17 cellular contexts compared by ENCODE assay signal in the genomic region with DNA sequence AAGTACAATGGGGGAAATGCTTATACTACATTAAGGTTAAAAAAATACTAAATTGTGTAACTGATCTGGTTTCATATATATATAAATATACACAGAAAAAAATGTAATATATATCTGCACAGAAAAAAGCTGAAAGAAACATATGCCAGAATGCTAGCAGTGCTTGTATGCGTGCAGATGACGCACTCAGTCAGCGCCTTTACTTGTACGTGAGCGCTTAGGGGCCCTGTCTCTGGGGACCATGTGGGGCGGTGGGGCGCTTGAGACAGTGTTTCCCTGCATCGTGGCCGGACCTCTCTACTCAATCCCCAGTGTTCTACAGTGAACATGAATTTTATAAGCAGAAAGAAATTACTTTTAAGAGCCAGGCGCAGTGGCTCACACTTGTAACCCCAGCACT. TPM values are rescaled to one million over a fixed set of nuclear protein-coding genes. Genes with fewer than 3 reads are reported as not detected.
DNase-seq lines count a peak whose midpoint lies in the region; ATAC-seq, FAIRE-seq and TF ChIP-seq lines count a peak whose summit lies in the region.
"Had no signal": no experiment of that assay in that cellular context is flagged by ENCODE, and none has a peak within 500 bp of the region (broad histone marks: within the 10 kb centered on the region; RNA-seq: fewer than 3 reads in every experiment).

No MANE protein-coding gene starts in this region.

- TF ChIP-seq POLR2A in heart left ventricle (IDR thresholded peaks at IDR 0.05), result no peak
- TF ChIP-seq POLR2A in IMR-90 (IDR thresholded peaks at IDR 0.05; ENCODE audit: low read depth, low read length), result no peak
- TF ChIP-seq POLR2A in K562 (conservative IDR thresholded peaks at IDR 0.05), result no peak
- TF ChIP-seq POLR2A in suprapubic skin (IDR thresholded peaks at IDR 0.05), result no peak

- dilution Hi-C loops in IMR-90 (cut with HindIII; ENCODE audit: low sequenced_read_pairs, unreplicated experiment), result no loop called here

- H3K9me3 ChIP-seq in heart left ventricle, result no peaks in the 10 kb centered on the region
- H3K9me3 ChIP-seq in IMR-90 (ENCODE audit: control insufficient read depth, insufficient read depth, low read length), result no peaks in the 10 kb centered on the region
- H3K9me3 ChIP-seq in K562 (replicated peaks; ENCODE audit: control insufficient read depth, insufficient read depth, low read depth, low read length), result no peaks in the 10 kb centered on the region
- H3K9me3 ChIP-seq in suprapubic skin, result no peaks in the 10 kb centered on the region
- no peaks in the 10 kb centered on the region for H3K9me3 ChIP-seq in PC-3 (ENCODE audit: low read length)
- H3K9me3 ChIP-seq: BLaER1 treated with 17β-estradiol and CSF1 and Interleukin-3, amounts not matched to agents 10 nM and 100 nM had no signal

- BruUV-seq in IMR-90 (replicated peaks; lab: Mats Ljungman, UMichigan), result no TSS peak
- BruUV-seq in K562 (replicated peaks; lab: Mats Ljungman, UMichigan), result no TSS peak
- no TSS peak for BruUV-seq in PC-3 (replicated peaks; lab: Mats Ljungman, UMichigan)

- H3K9me2 ChIP-seq in PC-3 (replicated peaks; ENCODE audit: low read length), result no peaks in the 10 kb centered on the region

- no peak overlapping the region for H3K4ac ChIP-seq in IMR-90 (ENCODE audit: low read depth, low read length)

- H4K8ac ChIP-seq in IMR-90 (ENCODE audit: low read depth in 2 of 2, low read length in 2 of 2), result no peak overlapping the region

- no peaks in the 10 kb centered on the region for H3K27me3 ChIP-seq in heart left ventricle
- no peaks in the 10 kb centered on the region for H3K27me3 ChIP-seq in IMR-90 (ENCODE audit: control insufficient read depth, insufficient read depth, low read length)
- no peaks in the 10 kb centered on the region for H3K27me3 ChIP-seq in K562 (ENCODE audit: control insufficient read depth in 2 of 2, insufficient read depth in 2 of 2, low read length in 2 of 2)
- no peaks in the 10 kb centered on the region for H3K27me3 ChIP-seq in suprapubic skin
- H3K27me3 ChIP-seq in PC-3 (ENCODE audit: low read length), result no peaks in the 10 kb centered on the region
- H3K27me3 ChIP-seq: BLaER1 treated with 17β-estradiol and CSF1 and Interleukin-3, amounts not matched to agents 10 nM and 100 nM had no signal

- H3K27ac Mint-ChIP-seq in activated CD4-positive, alpha-beta memory T cell treated with anti-CD3 and anti-CD28 coated beads, Interleukin-2, amount 10 ng/mL, durations not matched to agents 7 days and 5 days, result no peak overlapping the region
- H3K27ac Mint-ChIP-seq: CD4-positive, CD25-positive, alpha-beta regulatory T cell; HFFc6 had no signal

- in situ Hi-C loops in IMR-90 (cut with MboI; ENCODE audit: low sequenced_read_pairs), result no loop called here
- in situ Hi-C loops in K562 (cut with MboI), result loop anchor here (25.0 kb wide), 1 partner anchor 410 kb away; a partner anchor contains a TSS

- H2AFZ ChIP-seq in IMR-90 (replicated peaks; ENCODE audit: low read length, poor library complexity) (no peak overlapping the region), K562 (ENCODE audit: low read depth, low read length) (no peak overlapping the region), PC-3 (ENCODE audit: low read length) (no peak overlapping the region)

- H3K56ac ChIP-seq in IMR-90 (ENCODE audit: extremely low read depth, insufficient read depth, low read length), result no peak overlapping the region

- H4K5ac ChIP-seq in IMR-90 (ENCODE audit: low read depth, low read length), result no peak overlapping the region

- no peaks in the 10 kb centered on the region for H3K27me3 Mint-ChIP-seq in activated CD4-positive, alpha-beta memory T cell treated with anti-CD3 and anti-CD28 coated beads, Interleukin-2, amount 10 ng/mL, durations not matched to agents 7 days and 5 days
- H3K27me3 Mint-ChIP-seq: CD4-positive, CD25-positive, alpha-beta regulatory T cell had no signal

- H2AK5ac ChIP-seq in IMR-90 (ENCODE audit: low read depth, low read length), result no peak overlapping the region

- no peak overlapping the region for H3K23ac ChIP-seq in IMR-90 (ENCODE audit: low read depth, low read length)

- DNase-seq in heart left ventricle, result no peak
- DNase-seq in left ventricle myocardium superior, result no peak
- no peak for DNase-seq in IMR-90
- DNase-seq in K562 (ENCODE audit: extremely low read depth in 1 of 4, low spot score in 3 of 4), result no peak
- DNase-seq in suprapubic skin (ENCODE audit: low spot score in 2 of 2), result no peak
- no peak for DNase-seq in PC-3
- no peak for DNase-seq in activated CD4-positive, alpha-beta memory T cell treated with anti-CD3 and anti-CD28 coated beads, Interleukin-2, amount 10 ng/mL, durations not matched to agents 7 days and 5 days
- DNase-seq: AML-193; CD4-positive, CD25-positive, alpha-beta regulatory T cell; DMS79; HCEC 1CT; HFFc6 had no signal

- TF ChIP-seq RAD21 in IMR-90 (IDR thresholded peaks at IDR 0.05; ENCODE audit: low read length) (no peak), K562 (CRISPR knock-in tag; conservative IDR thresholded peaks at IDR 0.05 in 1 of 2, IDR thresholded peaks at IDR 0.05 in 1 of 2) (no peak)

- no peak overlapping the region for H2BK5ac ChIP-seq in IMR-90 (ENCODE audit: low read depth, low read length, poor library complexity, severe bottlenecking)

- H3K4me2 ChIP-seq in IMR-90 (ENCODE audit: low read depth, low read length) (no peak overlapping the region), K562 (ENCODE audit: insufficient read depth, low read length) (no peak overlapping the region), PC-3 (ENCODE audit: low read length) (no peak overlapping the region)
- H3K4me2 ChIP-seq: BLaER1 treated with 17β-estradiol and CSF1 and Interleukin-3, amounts not matched to agents 10 nM and 100 nM had no signal

- no peaks in the 10 kb centered on the region for H3F3A ChIP-seq in PC-3 (ENCODE audit: low read length, unreplicated experiment)

- no peak for FAIRE-seq in K562 (lab: Jason Lieb, UNC)
- FAIRE-seq: GM12878, GM18507 had no signal

- no peak overlapping the region for H3K18ac ChIP-seq in IMR-90 (ENCODE audit: low read depth, low read length)

- intact Hi-C loops in heart left ventricle (cut with DNase I), result no loop called here
- intact Hi-C loops in left ventricle myocardium superior (cut with micrococcal nuclease), result no loop called here
- intact Hi-C loops in IMR-90 (cut with micrococcal nuclease), result no loop called here
- intact Hi-C loops in K562 (cut with micrococcal nuclease), result loop anchor here (10.0 kb wide), 1 partner anchor 538 kb away; a partner anchor contains a TSS
- intact Hi-C loops in PC-3 (cut with micrococcal nuclease), result no loop called here

- H3K79me2 ChIP-seq in K562 (ENCODE audit: control insufficient read depth, insufficient read depth, low read length) (no peaks in the 10 kb centered on the region), PC-3 (ENCODE audit: low read length) (no peaks in the 10 kb centered on the region)

- H3K36me3 Mint-ChIP-seq in activated CD4-positive, alpha-beta memory T cell treated with anti-CD3 and anti-CD28 coated beads, Interleukin-2, amount 10 ng/mL, durations not matched to agents 7 days and 5 days (ENCODE audit: low read depth), result peaks cover 5% of the 10 kb centered on the region

- TF ChIP-seq EP300 in K562 (IDR thresholded peaks at IDR 0.05; ENCODE audit: low read length), result no peak
- no peak for TF ChIP-seq EP300 in suprapubic skin (IDR thresholded peaks at IDR 0.05)

- H4K20me1 ChIP-seq in IMR-90 (ENCODE audit: insufficient read depth, low read length) (no peaks in the 10 kb centered on the region), K562 (replicated peaks; ENCODE audit: control insufficient read depth, insufficient read depth, low read length) (no peaks in the 10 kb centered on the region), PC-3 (ENCODE audit: low read length) (no peaks in the 10 kb centered on the region)

- no peak overlapping the region for H2BK120ac ChIP-seq in IMR-90 (ENCODE audit: low read depth, low read length)

- H3K4me1 Mint-ChIP-seq in activated CD4-positive, alpha-beta memory T cell treated with anti-CD3 and anti-CD28 coated beads, Interleukin-2, amount 10 ng/mL, durations not matched to agents 7 days and 5 days, result peaks cover 19% of the 10 kb centered on the region

- WGBS in heart left ventricle, 4 donors, result 93 to 94% (median 94%) methylated on average over 10 of the region's 10 CpGs
- 89% methylated on average over 4 of the region's 10 CpGs; no CpG with 5 or more reads in 1 of the 2 experiments for WGBS in IMR-90 (ENCODE audit: extremely low coverage in 2 of 2, insufficient read length in 1 of 2), 2 experiments
- 97% methylated on average over 4 of the region's 10 CpGs for WGBS in K562 (ENCODE audit: insufficient coverage, low coverage, missing lambda C conversion rate)
- WGBS in suprapubic skin, result 95% methylated on average over 10 of the region's 10 CpGs

- peaks cover 0 to 4% of the 10 kb centered on the region in 2 experiments; a peak in 2 of 4 replicates for H3K79me1 ChIP-seq in IMR-90 (ENCODE audit: low read depth in 1 of 2, low read length in 2 of 2)

- H3K14ac ChIP-seq in IMR-90 (replicated peaks; ENCODE audit: low read depth, low read length), result no peak overlapping the region

- POLR2A ChIA-PET in IMR-90 (lab: Charles Lee; ENCODE audit: unreplicated experiment), result no interaction called here
- POLR2A ChIA-PET in K562 (lab: Yijun Ruan, JAX), result no interaction called here
- POLR2A ChIA-PET in PC-3 (lab: Charles Lee; ENCODE audit: unreplicated experiment), result no interaction called here
- POLR2A ChIA-PET in activated CD4-positive, alpha-beta memory T cell treated with anti-CD3 and anti-CD28 coated beads, Interleukin-2, amount 10 ng/mL, durations not matched to agents 7 days and 5 days (lab: Charles Lee), result no interaction called here

- no peak overlapping the region for H3K4me3 ChIP-seq in heart left ventricle
- no peak overlapping the region for H3K4me3 ChIP-seq in IMR-90 (ENCODE audit: insufficient read depth, low read depth, low read length)
- H3K4me3 ChIP-seq in K562, result no peak overlapping the region
- no peak overlapping the region for H3K4me3 ChIP-seq in suprapubic skin
- H3K4me3 ChIP-seq in PC-3 (ENCODE audit: low read length), result no peak overlapping the region
- H3K4me3 ChIP-seq: BLaER1 treated with 17β-estradiol and CSF1 and Interleukin-3, amounts not matched to agents 10 nM and 100 nM; GM12878 had no signal

- H2BK15ac ChIP-seq in IMR-90 (ENCODE audit: low read depth, low read length), result no peak overlapping the region

- peak overlapping the region in 11 of 12 donors; percentile 82 to 98 (median 90) for H3K27ac ChIP-seq in heart left ventricle
- H3K27ac ChIP-seq in IMR-90 (ENCODE audit: insufficient read depth, low read length), result no peak overlapping the region
- no peak overlapping the region for H3K27ac ChIP-seq in K562 (ENCODE audit: extremely low read depth, low read depth, low read length)
- H3K27ac ChIP-seq in suprapubic skin, result peak overlapping the region; percentile 10
- no peak overlapping the region for H3K27ac ChIP-seq in PC-3 (ENCODE audit: low read length)
- H3K27ac ChIP-seq: 22Rv1; BLaER1 treated with 17β-estradiol and CSF1 and Interleukin-3, amounts not matched to agents 10 nM and 100 nM; HL-60 had no signal

- H3K9me3 Mint-ChIP-seq in activated CD4-positive, alpha-beta memory T cell treated with anti-CD3 and anti-CD28 coated beads, Interleukin-2, amount 10 ng/mL, durations not matched to agents 7 days and 5 days, result no peaks in the 10 kb centered on the region
- H3K9me3 Mint-ChIP-seq: HFFc6 had no signal

- H2BK20ac ChIP-seq in IMR-90 (ENCODE audit: low read depth, low read length), result 0 out of 2 replicates have a peak overlapping the region, but pooled peaks have one; percentile 18

- H4K91ac ChIP-seq in IMR-90 (ENCODE audit: insufficient read depth, low read depth, low read length), result no peak overlapping the region

- H3K9me1 ChIP-seq in IMR-90 (ENCODE audit: insufficient read depth, low read length), result no peaks in the 10 kb centered on the region; the same call in 1 of the 2 replicates
- H3K9me1 ChIP-seq in K562 (ENCODE audit: control insufficient read depth, insufficient read depth, low read length), result no peaks in the 10 kb centered on the region

- no peak overlapping the region for H3K4me3 Mint-ChIP-seq in activated CD4-positive, alpha-beta memory T cell treated with anti-CD3 and anti-CD28 coated beads, Interleukin-2, amount 10 ng/mL, durations not matched to agents 7 days and 5 days
- H3K4me3 Mint-ChIP-seq: CD4-positive, CD25-positive, alpha-beta regulatory T cell; HFFc6 had no signal

- CTCF ChIA-PET in IMR-90 (lab: Yijun Ruan, JAX), result no interaction called here
- CTCF ChIA-PET in K562 (lab: Yijun Ruan, JAX; ENCODE audit: low intra/inter-chr PET ratio), result no interaction called here
- CTCF ChIA-PET in PC-3 (lab: Charles Lee), result no interaction called here
- CTCF ChIA-PET in activated CD4-positive, alpha-beta memory T cell treated with anti-CD3 and anti-CD28 coated beads, Interleukin-2, amount 10 ng/mL, durations not matched to agents 7 days and 5 days (lab: Charles Lee), result interaction anchor here (1.0 to 3.0 kb wide), 2 partner anchors 14 to 65 kb away, joined by 3 to 20 read pairs; no protein-coding TSS in a partner anchor

- H3K9ac ChIP-seq in IMR-90 (ENCODE audit: low read depth, low read length) (no peak overlapping the region), K562 (ENCODE audit: insufficient read depth in 1 of 2, low read depth in 2 of 2, low read length in 2 of 2) (no peak overlapping the region), PC-3 (ENCODE audit: low read length) (no peak overlapping the region)
- H3K9ac ChIP-seq: BLaER1 treated with 17β-estradiol and CSF1 and Interleukin-3, amounts not matched to agents 10 nM and 100 nM had no signal

- H3K4me1 ChIP-seq in heart left ventricle, result peaks cover 0 to 85% (median 39%) of the 10 kb centered on the region in 12 donors
- H3K4me1 ChIP-seq in IMR-90 (ENCODE audit: control insufficient read depth, insufficient read depth, low read length), result no peaks in the 10 kb centered on the region
- peaks cover 27 to 75% of the 10 kb centered on the region in 2 experiments for H3K4me1 ChIP-seq in K562 (replicated peaks in 1 of 2; ENCODE audit: control insufficient read depth in 2 of 2, insufficient read depth in 2 of 2, low read length in 2 of 2)
- H3K4me1 ChIP-seq in suprapubic skin, result peaks cover 30% of the 10 kb centered on the region
- peaks cover 10% of the 10 kb centered on the region for H3K4me1 ChIP-seq in PC-3 (ENCODE audit: insufficient read depth, low read length)

- H3K36me3 ChIP-seq in heart left ventricle (peaks cover 0 to 32% (median 17%) of the 10 kb centered on the region in 9 donors), IMR-90 (ENCODE audit: control insufficient read depth, insufficient read depth, low read length) (peaks cover 30% of the 10 kb centered on the region), K562 (ENCODE audit: control insufficient read depth, insufficient read depth, low read length) (peaks cover 17% of the 10 kb centered on the region; the same call in 2 of the 3 replicates), suprapubic skin (peaks cover 30% of the 10 kb centered on the region), PC-3 (ENCODE audit: low read depth, low read length) (no peaks in the 10 kb centered on the region)

- no peak overlapping the region for H2AK9ac ChIP-seq in IMR-90 (replicated peaks; ENCODE audit: low read depth, low read length, poor library complexity)

- no peak for ATAC-seq in heart left ventricle
- no peak for ATAC-seq in left ventricle myocardium superior
- no peak for ATAC-seq in IMR-90 (ENCODE audit: low read depth)
- ATAC-seq in K562, result no peak
- ATAC-seq in PC-3, result no peak
- ATAC-seq: GM12878 had no signal

- TF ChIP-seq CTCF in heart left ventricle (IDR thresholded peaks at IDR 0.05), result no peak
- TF ChIP-seq CTCF in IMR-90 (conservative IDR thresholded peaks at IDR 0.05; ENCODE audit: low read depth, low read length), result no peak
- no peak for TF ChIP-seq CTCF in K562 (IDR thresholded peaks at IDR 0.05 in 2 of 3, conservative IDR thresholded peaks at IDR 0.05 in 1 of 3; ENCODE audit: insufficient read depth in 2 of 3, low read depth in 1 of 3, low read length in 3 of 3)
- no peak for TF ChIP-seq CTCF in suprapubic skin (IDR thresholded peaks at IDR 0.05)
- TF ChIP-seq CTCF in PC-3 (conservative IDR thresholded peaks at IDR 0.05; ENCODE audit: low read depth, low read length), result no peak

RNA-seq across cellular contexts. Expression of a gene that starts 7.0 kb away (rescaled TPM):
- 100 to 1,000 TPM in 6 of 9 donors, 10 to 100 TPM in 3; 77.6 to 271 (median 141) TPM for total RNA-seq in heart left ventricle
- 10 to 100 TPM; 42.2 to 60.2 TPM for polyA plus RNA-seq in heart left ventricle
- total RNA-seq in left ventricle myocardium superior, result 167 TPM
- total RNA-seq in IMR-90 (2012; rRNA removed), result 3.9 and 5.3 TPM in 2 replicates
- 15.7 and 25.8 TPM in 2 replicates for polyA plus RNA-seq in IMR-90 (2012; rRNA removed)
- polyA plus RNA-seq in IMR-90 (2012; cell fraction: cytosol; rRNA removed), result 10.3 and 41.0 TPM in 2 replicates
- 48.7 and 143 TPM in 2 replicates for polyA plus RNA-seq in IMR-90 (2012; cell fraction: nucleus; rRNA removed; ENCODE audit: low replicate concordance)
- 19.3 and 49.4 TPM in 2 replicates for total RNA-seq in K562 (2011; cell fraction: chromatin; rRNA removed; ENCODE audit: low replicate concordance)
- 48.4 and 58.8 TPM in 2 replicates for total RNA-seq in K562 (2011; cell fraction: nucleolus; rRNA removed)
- total RNA-seq in K562 (2011; cell fraction: nucleoplasm; rRNA removed), result 30.0 and 36.6 TPM in 2 replicates
- 29.4 and 29.5 TPM in 2 replicates for total RNA-seq in K562 (2014; rRNA removed)
- 3.3 and 3.7 TPM in 2 replicates for total RNA-seq in K562 (2014; rRNA removed; fragmentation: Illumina TruSeq; extraction: Trizol)
- 5.0 and 5.3 TPM in 2 replicates for total RNA-seq in K562 (2015; rRNA removed; fragmentation: Illumina TruSeq; extraction: Trizol)
- total RNA-seq in K562 (2021), result 32.9 and 34.8 TPM in 2 replicates
- polyA plus RNA-seq in K562 (2011; rRNA removed), result 15.4 and 20.4 TPM in 2 replicates
- polyA plus RNA-seq in K562 (2011; cell fraction: cytosol; rRNA removed), result 26.0 and 97.0 TPM in 2 replicates
- 106 and 194 TPM in 2 replicates for polyA plus RNA-seq in K562 (2011; cell fraction: nucleus; rRNA removed)
- 12.9 and 30.7 TPM in 2 replicates for polyA plus RNA-seq in K562 (2012)
- 4.0 and 4.3 TPM in 2 replicates for polyA plus RNA-seq in K562 (2014; fragmentation: Illumina TruSeq; extraction: Trizol)
- polyA plus RNA-seq in K562 (2014; fragmentation: Nextera tagmentation; extraction: Ambion mirVana), result under 1 TPM; 0.04 to 0.06 TPM
- 27.5 and 29.9 TPM in 2 replicates for polyA plus RNA-seq in K562 (2014; rRNA removed)
- polyA minus RNA-seq in K562 (2011; rRNA and poly(A)+ RNA removed), result 3.5 and 3.7 TPM in 2 replicates
- polyA minus RNA-seq in K562 (2011; cell fraction: cytosol; rRNA and poly(A)+ RNA removed), result 7.4 and 12.8 TPM in 2 replicates
- polyA minus RNA-seq in K562 (2011; cell fraction: nucleus; rRNA and poly(A)+ RNA removed), result 18.6 and 23.2 TPM in 2 replicates
- 10 to 100 TPM; 48.4 to 60.1 (median 54.4) TPM for total RNA-seq in suprapubic skin
- total RNA-seq in PC-3 (2014; rRNA removed), result 52.6 and 87.6 TPM in 2 replicates
- 10 to 100 TPM; 11.2 to 12.3 TPM for total RNA-seq in activated CD4-positive, alpha-beta memory T cell treated with anti-CD3 and anti-CD28 coated beads, Interleukin-2, amount 10 ng/mL, durations not matched to agents 7 days and 5 days

Comparison
In these comparisons a context has a peak if more than half of its experiments do, and no peak if none do; other contexts are left out.
1. H3K27ac ChIP-seq: peak in heart left ventricle (11 of 12) and suprapubic skin (single experiment); none in IMR-90 (single experiment), K562 (single experiment) and PC-3 (single experiment).